ENCODE assay signal across 8 cellular contexts in the genomic region with DNA sequence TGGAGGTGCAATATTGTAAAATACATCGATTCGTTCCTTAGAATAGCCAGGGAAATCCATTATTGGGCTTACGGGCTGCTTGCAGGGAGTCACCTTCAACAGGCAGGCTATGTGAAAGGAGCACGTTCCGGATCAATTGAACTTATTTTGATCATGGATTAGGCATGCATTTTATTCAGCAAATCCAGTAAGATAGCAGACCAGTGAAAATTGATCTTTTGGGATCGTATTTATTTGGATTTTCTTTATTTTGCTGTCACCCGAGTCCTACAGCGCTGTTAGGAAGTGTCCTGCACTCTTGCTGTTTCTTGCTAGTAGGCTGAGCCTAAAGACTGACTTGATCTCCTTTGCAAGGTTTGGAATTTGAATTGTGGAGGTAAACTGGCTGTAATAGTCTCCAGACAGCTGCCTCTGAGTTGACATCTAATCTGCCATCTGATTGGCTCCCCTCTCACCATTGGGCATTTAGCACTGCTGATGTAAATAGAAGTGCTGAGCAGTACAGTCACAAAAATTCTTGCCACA. TPM values are rescaled to one million over a fixed set of nuclear protein-coding genes. Genes with fewer than 3 reads are reported as not detected.
A peak's percentile ranks its signal among the peaks of the same experiment; 100 is the strongest.
DNase-seq lines count a peak whose midpoint lies in the region; ATAC-seq and TF ChIP-seq lines count a peak whose summit lies in the region.

No MANE protein-coding gene starts in this region.

- H3K27ac Mint-ChIP-seq in endodermal cell, result peak overlapping the region; percentile 94

- ATAC-seq in GM19467 (IDR thresholded peaks at IDR 0.05; ENCODE audit: unreplicated experiment) (peak; percentile 47), HG03575 (IDR thresholded peaks at IDR 0.05; ENCODE audit: extremely low read depth, insufficient number of reproducible peaks, low FRiP score, unreplicated experiment) (peak; percentile 34)

- TF ChIP-seq POLR2A in stomach (IDR thresholded peaks at IDR 0.05), result no peak

- 0 to 1% methylated on average over 8 of the region's 8 CpGs for WGBS in endodermal cell (ENCODE audit: insufficient coverage in 1 of 2, insufficient read length in 1 of 2), 2 experiments
- 0 to 1% (median 0%) methylated on average over 8 of the region's 8 CpGs for WGBS in stomach, 5 donors

- H3K27me3 Mint-ChIP-seq in endodermal cell (ENCODE audit: insufficient read depth), result no peaks in the 10 kb centered on the region

- peak overlapping the region; percentile 69 for H3K9ac ChIP-seq in endodermal cell (ENCODE audit: extremely low read depth, low read length, poor library complexity, severe bottlenecking)

- no peak for TF ChIP-seq EP300 in stomach (IDR thresholded peaks at IDR 0.05)

- H3K9me3 Mint-ChIP-seq in endodermal cell, result no peaks in the 10 kb centered on the region

- H3K27ac ChIP-seq in endodermal cell (ENCODE audit: low read depth, low read length) (no peak overlapping the region), stomach (peak overlapping the region; percentile 90 to 100 (median 98))

- intact Hi-C loops in stomach (cut with DNase I; ENCODE audit: low total_unique reads), result loop anchor here (10.0 kb wide), 1 partner anchor 245 kb away; no protein-coding TSS in a partner anchor

- H3K27me3 ChIP-seq in endodermal cell (ENCODE audit: control insufficient read depth, insufficient read depth, low read length, poor library complexity, severe bottlenecking) (no peaks in the 10 kb centered on the region), stomach (no peaks in the 10 kb centered on the region)

- H3K36me3 Mint-ChIP-seq in endodermal cell (ENCODE audit: low read depth), result peaks cover 3% of the 10 kb centered on the region

- H3K9me3 ChIP-seq in endodermal cell (ENCODE audit: control insufficient read depth, low read length) (no peaks in the 10 kb centered on the region), stomach (no peaks in the 10 kb centered on the region)

- H3K4me3 Mint-ChIP-seq in endodermal cell, result peak overlapping the region; percentile 92

- H3K4me3 ChIP-seq in endodermal cell (ENCODE audit: low read length) (peak overlapping the region; percentile 84), stomach (peak overlapping the region; percentile 84 to 95 (median 89))

- H3K4me1 ChIP-seq in endodermal cell (ENCODE audit: control insufficient read depth, insufficient read depth, low read length) (peaks cover 2% of the 10 kb centered on the region), stomach (peaks cover 17 to 63% (median 43%) of the 10 kb centered on the region in 4 donors)

- H3K36me3 ChIP-seq in endodermal cell (ENCODE audit: control insufficient read depth, insufficient read depth, low read length) (no peaks in the 10 kb centered on the region), stomach (peaks cover 0 to 2% (median 0%) of the 10 kb centered on the region in 4 donors)

- TF ChIP-seq CTCF in endodermal cell (conservative IDR thresholded peaks at IDR 0.05) (no peak), stomach (IDR thresholded peaks at IDR 0.05) (no peak)

- peaks cover 40% of the 10 kb centered on the region for H3K4me1 Mint-ChIP-seq in endodermal cell

- peak; percentile 91 for DNase-seq in DMS 273 (lab: John Stamatoyannopoulos, UW; ENCODE audit: unreplicated experiment)
- peak; percentile 95 for DNase-seq in NCI-H69 (lab: John Stamatoyannopoulos, UW)
- DNase-seq in activated CD4-positive, alpha-beta T cell treated with anti-CD3 and anti-CD28 coated beads, Interleukin-2, amount 50 U/mL, for 4 hours, result peak; percentile 27 to 33
- peak; percentile 74 for DNase-seq in endodermal cell
- DNase-seq in medulla oblongata (ENCODE audit: extremely low spot score), result peak; percentile 94
- DNase-seq in stomach, result peak; percentile 56

RNA-seq across cellular contexts. Expression of gene ARID1B, which starts 3.0 kb away (rescaled TPM):
- total RNA-seq in endodermal cell (100 to 1,000 TPM in 1 of 2 donors, 10 to 100 TPM in 1; 74.0 to 110 TPM), stomach (100 to 1,000 TPM in 3 of 5 donors, 10 to 100 TPM in 2; 31.3 to 183 (median 142) TPM)
- polyA plus RNA-seq in endodermal cell (2013, experiment 1 of 2), result 44.9 TPM
- 47.0 TPM for polyA plus RNA-seq in endodermal cell (2013, experiment 2 of 2)
- polyA plus RNA-seq in stomach, result 1 to 10 TPM; 8.8 to 9.2 (median 9.0) TPM

Comparison
In these comparisons a context has a peak if more than half of its experiments do, and no peak if none do; other contexts are left out.
1. DNase-seq: peak in every context shown above with its lines; median percentile 95 in NCI-H69; 94 in medulla oblongata; 91 in DMS 273; 74 in endodermal cell; 56 in stomach; 30 in activated CD4-positive, alpha-beta T cell treated with anti-CD3 and anti-CD28 coated beads, Interleukin-2, amount 50 U/mL, for 4 hours.